Comparison of ENCODE assay signal across 1 cellular context in the genomic region with DNA sequence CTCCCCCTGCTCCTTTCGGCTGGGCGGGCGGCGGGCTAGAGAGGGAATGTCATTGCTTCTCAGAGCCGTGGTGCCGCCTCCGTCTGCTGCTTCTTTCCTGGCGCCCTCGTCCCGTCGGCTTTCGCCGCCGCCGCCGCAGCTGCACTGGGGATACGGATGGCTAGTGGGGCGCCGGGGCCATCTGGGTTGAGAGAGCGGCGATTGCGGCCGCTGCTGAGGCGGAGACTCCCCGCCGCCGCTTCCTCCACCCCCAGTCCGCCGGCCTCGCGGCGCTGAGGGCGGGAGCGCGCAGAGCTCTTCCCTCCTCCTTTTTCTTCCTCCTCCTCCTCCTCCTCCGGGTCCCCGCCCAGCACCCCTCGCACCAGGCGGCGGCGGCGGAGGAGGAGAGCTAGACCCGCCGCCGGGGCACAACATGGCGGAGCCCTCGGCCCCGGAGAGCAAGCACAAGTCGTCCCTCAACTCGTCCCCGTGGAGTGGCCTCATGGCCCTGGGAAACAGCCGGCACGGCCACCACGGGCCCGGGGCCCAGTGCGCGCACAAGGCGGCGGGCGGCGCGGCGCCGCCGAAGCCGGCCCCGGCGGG.
A peak's percentile ranks its signal among the peaks of the same experiment; 100 is the strongest.
TF ChIP-seq lines count a peak whose summit lies in the region.

STT3B (plus strand) TSS at position 339 of the 582 bp plus-strand sequence; CDS start at position 413, 74 bp downstream.

TF ChIP-seq in WTC11, 78 proteins besides CTCF, POLR2A, EP300 and RAD21 (continued from another document and continues in another):
- TF ChIP-seq HMGA2 (CRISPR knock-in tag; IDR thresholded peaks at IDR 0.05) = no peak
- TF ChIP-seq, protein P1, sequence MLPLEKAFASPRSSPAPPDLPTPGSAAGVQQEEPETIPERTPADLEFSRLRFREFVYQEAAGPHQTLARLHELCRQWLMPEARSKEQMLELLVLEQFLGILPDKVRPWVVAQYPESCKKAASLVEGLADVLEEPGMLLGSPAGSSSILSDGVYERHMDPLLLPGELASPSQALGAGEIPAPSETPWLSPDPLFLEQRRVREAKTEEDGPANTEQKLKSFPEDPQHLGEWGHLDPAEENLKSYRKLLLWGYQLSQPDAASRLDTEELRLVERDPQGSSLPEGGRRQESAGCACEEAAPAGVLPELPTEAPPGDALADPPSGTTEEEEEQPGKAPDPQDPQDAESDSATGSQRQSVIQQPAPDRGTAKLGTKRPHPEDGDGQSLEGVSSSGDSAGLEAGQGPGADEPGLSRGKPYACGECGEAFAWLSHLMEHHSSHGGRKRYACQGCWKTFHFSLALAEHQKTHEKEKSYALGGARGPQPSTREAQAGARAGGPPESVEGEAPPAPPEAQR (CRISPR knock-in tag; IDR thresholded peaks at IDR 0.05) = no peak
- TF ChIP-seq, protein P2, sequence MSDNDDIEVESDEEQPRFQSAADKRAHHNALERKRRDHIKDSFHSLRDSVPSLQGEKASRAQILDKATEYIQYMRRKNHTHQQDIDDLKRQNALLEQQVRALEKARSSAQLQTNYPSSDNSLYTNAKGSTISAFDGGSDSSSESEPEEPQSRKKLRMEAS (CRISPR knock-in tag; IDR thresholded peaks at IDR 0.05) = no peak
- TF ChIP-seq EMX1 (CRISPR knock-in tag; IDR thresholded peaks at IDR 0.05) = no peak
- no peak for TF ChIP-seq GABPB1 (CRISPR knock-in tag; IDR thresholded peaks at IDR 0.05)
- TF ChIP-seq TEAD4 (CRISPR knock-in tag; IDR thresholded peaks at IDR 0.05) = no peak
- no peak for TF ChIP-seq CDX4 (CRISPR knock-in tag; IDR thresholded peaks at IDR 0.05; ENCODE audit: borderline replicate concordance)
- no peak for TF ChIP-seq NR1H2 (CRISPR knock-in tag; IDR thresholded peaks at IDR 0.05)
- TF ChIP-seq IRF2 (CRISPR knock-in tag; IDR thresholded peaks at IDR 0.05; ENCODE audit: borderline replicate concordance, low read depth) = no peak
- TF ChIP-seq KAT7 (CRISPR knock-in tag; IDR thresholded peaks at IDR 0.05; ENCODE audit: borderline replicate concordance) = no peak
- TF ChIP-seq FOXJ3 (CRISPR knock-in tag; IDR thresholded peaks at IDR 0.05; ENCODE audit: borderline replicate concordance) = no peak
- no peak for TF ChIP-seq ZNF219 (CRISPR knock-in tag; IDR thresholded peaks at IDR 0.05; ENCODE audit: borderline replicate concordance)
- TF ChIP-seq ZBTB21 (CRISPR knock-in tag; IDR thresholded peaks at IDR 0.05; ENCODE audit: borderline replicate concordance) = no peak
- TF ChIP-seq, protein P3, sequence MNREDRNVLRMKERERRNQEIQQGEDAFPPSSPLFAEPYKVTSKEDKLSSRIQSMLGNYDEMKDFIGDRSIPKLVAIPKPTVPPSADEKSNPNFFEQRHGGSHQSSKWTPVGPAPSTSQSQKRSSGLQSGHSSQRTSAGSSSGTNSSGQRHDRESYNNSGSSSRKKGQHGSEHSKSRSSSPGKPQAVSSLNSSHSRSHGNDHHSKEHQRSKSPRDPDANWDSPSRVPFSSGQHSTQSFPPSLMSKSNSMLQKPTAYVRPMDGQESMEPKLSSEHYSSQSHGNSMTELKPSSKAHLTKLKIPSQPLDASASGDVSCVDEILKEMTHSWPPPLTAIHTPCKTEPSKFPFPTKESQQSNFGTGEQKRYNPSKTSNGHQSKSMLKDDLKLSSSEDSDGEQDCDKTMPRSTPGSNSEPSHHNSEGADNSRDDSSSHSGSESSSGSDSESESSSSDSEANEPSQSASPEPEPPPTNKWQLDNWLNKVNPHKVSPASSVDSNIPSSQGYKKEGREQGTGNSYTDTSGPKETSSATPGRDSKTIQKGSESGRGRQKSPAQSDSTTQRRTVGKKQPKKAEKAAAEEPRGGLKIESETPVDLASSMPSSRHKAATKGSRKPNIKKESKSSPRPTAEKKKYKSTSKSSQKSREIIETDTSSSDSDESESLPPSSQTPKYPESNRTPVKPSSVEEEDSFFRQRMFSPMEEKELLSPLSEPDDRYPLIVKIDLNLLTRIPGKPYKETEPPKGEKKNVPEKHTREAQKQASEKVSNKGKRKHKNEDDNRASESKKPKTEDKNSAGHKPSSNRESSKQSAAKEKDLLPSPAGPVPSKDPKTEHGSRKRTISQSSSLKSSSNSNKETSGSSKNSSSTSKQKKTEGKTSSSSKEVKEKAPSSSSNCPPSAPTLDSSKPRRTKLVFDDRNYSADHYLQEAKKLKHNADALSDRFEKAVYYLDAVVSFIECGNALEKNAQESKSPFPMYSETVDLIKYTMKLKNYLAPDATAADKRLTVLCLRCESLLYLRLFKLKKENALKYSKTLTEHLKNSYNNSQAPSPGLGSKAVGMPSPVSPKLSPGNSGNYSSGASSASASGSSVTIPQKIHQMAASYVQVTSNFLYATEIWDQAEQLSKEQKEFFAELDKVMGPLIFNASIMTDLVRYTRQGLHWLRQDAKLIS (CRISPR knock-in tag; IDR thresholded peaks at IDR 0.05; ENCODE audit: borderline replicate concordance) = no peak
- no peak for TF ChIP-seq FOXK1 (CRISPR knock-in tag; IDR thresholded peaks at IDR 0.05)
- no peak for TF ChIP-seq SOX15 (CRISPR knock-in tag; IDR thresholded peaks at IDR 0.05)
- TF ChIP-seq JAZF1 (CRISPR knock-in tag; IDR thresholded peaks at IDR 0.05) = no peak
- peak; percentile 35; the same call in 1 of the 2 replicates for TF ChIP-seq ZNF423 (CRISPR knock-in tag; IDR thresholded peaks at IDR 0.05)
- TF ChIP-seq, protein P4, sequence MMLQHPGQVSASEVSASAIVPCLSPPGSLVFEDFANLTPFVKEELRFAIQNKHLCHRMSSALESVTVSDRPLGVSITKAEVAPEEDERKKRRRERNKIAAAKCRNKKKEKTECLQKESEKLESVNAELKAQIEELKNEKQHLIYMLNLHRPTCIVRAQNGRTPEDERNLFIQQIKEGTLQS (CRISPR knock-in tag; conservative IDR thresholded peaks at IDR 0.05) = no peak
- TF ChIP-seq, protein P5, sequence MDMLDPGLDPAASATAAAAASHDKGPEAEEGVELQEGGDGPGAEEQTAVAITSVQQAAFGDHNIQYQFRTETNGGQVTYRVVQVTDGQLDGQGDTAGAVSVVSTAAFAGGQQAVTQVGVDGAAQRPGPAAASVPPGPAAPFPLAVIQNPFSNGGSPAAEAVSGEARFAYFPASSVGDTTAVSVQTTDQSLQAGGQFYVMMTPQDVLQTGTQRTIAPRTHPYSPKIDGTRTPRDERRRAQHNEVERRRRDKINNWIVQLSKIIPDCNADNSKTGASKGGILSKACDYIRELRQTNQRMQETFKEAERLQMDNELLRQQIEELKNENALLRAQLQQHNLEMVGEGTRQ (CRISPR knock-in tag; IDR thresholded peaks at IDR 0.05) = no peak
- TF ChIP-seq NR3C1 (CRISPR knock-in tag; conservative IDR thresholded peaks at IDR 0.05; ENCODE audit: low read depth) = no peak
- no peak for TF ChIP-seq ZNF671 (CRISPR knock-in tag; IDR thresholded peaks at IDR 0.05)
- 0 out of 2 replicates have a peak, but pooled peaks have one; percentile 11 for TF ChIP-seq ZNF281 (CRISPR knock-in tag; IDR thresholded peaks at IDR 0.05)
- TF ChIP-seq SMAD4 (CRISPR knock-in tag; IDR thresholded peaks at IDR 0.05) = no peak
- peak; percentile 74 for TF ChIP-seq ZNF263 (CRISPR knock-in tag; IDR thresholded peaks at IDR 0.05; ENCODE audit: low read depth)
- no peak for TF ChIP-seq MLX (CRISPR knock-in tag; IDR thresholded peaks at IDR 0.05)
- TF ChIP-seq CREB1 (CRISPR knock-in tag; IDR thresholded peaks at IDR 0.05) = no peak
- TF ChIP-seq, protein P6, sequence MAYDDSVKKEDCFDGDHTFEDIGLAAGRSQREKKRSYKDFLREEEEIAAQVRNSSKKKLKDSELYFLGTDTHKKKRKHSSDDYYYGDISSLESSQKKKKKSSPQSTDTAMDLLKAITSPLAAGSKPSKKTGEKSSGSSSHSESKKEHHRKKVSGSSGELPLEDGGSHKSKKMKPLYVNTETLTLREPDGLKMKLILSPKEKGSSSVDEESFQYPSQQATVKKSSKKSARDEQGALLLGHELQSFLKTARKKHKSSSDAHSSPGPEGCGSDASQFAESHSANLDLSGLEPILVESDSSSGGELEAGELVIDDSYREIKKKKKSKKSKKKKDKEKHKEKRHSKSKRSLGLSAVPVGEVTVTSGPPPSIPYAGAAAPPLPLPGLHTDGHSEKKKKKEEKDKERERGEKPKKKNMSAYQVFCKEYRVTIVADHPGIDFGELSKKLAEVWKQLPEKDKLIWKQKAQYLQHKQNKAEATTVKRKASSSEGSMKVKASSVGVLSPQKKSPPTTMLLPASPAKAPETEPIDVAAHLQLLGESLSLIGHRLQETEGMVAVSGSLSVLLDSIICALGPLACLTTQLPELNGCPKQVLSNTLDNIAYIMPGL (CRISPR knock-in tag; IDR thresholded peaks at IDR 0.05) = no peak; the same call in 1 of the 2 replicates
- TF ChIP-seq ZNF317 (CRISPR knock-in tag; IDR thresholded peaks at IDR 0.05; ENCODE audit: borderline replicate concordance, low read depth) = no peak
- TF ChIP-seq PREB (CRISPR knock-in tag; IDR thresholded peaks at IDR 0.05; ENCODE audit: borderline replicate concordance) = no peak
- TF ChIP-seq, protein P7, sequence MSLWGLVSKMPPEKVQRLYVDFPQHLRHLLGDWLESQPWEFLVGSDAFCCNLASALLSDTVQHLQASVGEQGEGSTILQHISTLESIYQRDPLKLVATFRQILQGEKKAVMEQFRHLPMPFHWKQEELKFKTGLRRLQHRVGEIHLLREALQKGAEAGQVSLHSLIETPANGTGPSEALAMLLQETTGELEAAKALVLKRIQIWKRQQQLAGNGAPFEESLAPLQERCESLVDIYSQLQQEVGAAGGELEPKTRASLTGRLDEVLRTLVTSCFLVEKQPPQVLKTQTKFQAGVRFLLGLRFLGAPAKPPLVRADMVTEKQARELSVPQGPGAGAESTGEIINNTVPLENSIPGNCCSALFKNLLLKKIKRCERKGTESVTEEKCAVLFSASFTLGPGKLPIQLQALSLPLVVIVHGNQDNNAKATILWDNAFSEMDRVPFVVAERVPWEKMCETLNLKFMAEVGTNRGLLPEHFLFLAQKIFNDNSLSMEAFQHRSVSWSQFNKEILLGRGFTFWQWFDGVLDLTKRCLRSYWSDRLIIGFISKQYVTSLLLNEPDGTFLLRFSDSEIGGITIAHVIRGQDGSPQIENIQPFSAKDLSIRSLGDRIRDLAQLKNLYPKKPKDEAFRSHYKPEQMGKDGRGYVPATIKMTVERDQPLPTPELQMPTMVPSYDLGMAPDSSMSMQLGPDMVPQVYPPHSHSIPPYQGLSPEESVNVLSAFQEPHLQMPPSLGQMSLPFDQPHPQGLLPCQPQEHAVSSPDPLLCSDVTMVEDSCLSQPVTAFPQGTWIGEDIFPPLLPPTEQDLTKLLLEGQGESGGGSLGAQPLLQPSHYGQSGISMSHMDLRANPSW (CRISPR knock-in tag; conservative IDR thresholded peaks at IDR 0.05; ENCODE audit: low read depth) = no peak
- TF ChIP-seq, protein P8, sequence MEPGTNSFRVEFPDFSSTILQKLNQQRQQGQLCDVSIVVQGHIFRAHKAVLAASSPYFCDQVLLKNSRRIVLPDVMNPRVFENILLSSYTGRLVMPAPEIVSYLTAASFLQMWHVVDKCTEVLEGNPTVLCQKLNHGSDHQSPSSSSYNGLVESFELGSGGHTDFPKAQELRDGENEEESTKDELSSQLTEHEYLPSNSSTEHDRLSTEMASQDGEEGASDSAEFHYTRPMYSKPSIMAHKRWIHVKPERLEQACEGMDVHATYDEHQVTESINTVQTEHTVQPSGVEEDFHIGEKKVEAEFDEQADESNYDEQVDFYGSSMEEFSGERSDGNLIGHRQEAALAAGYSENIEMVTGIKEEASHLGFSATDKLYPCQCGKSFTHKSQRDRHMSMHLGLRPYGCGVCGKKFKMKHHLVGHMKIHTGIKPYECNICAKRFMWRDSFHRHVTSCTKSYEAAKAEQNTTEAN (CRISPR knock-in tag; IDR thresholded peaks at IDR 0.05) = no peak
- TF ChIP-seq ATF2 (CRISPR knock-in tag; IDR thresholded peaks at IDR 0.05; ENCODE audit: borderline replicate concordance, low read depth) = no peak
- no peak for TF ChIP-seq MXD4 (CRISPR knock-in tag; IDR thresholded peaks at IDR 0.05; ENCODE audit: borderline replicate concordance)
